Comparison of ENCODE assay signal across 19 cellular contexts in the genomic region with DNA sequence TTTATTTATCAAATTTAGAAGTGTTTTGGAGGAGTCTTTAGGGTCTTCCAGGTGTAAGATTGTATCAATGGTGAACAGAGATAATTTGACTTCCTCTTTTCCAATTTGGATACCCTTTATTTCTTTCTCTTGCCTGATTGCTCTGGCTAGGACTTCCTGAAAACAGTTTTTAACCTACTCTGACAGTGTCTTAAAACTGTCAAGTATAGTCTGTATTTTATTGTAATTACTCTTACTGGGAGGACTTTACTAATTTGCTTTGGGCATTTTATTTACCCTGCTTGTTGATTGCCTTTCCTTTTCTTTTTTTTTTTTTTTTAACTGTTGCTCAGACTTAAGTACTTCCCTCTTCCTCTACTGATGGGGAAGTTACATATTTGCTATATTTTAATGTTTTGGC.
"Had no signal": no experiment of that assay in that cellular context is flagged by ENCODE, and none has a peak within 500 bp of the region (broad histone marks: within the 10 kb centered on the region; RNA-seq: fewer than 3 reads in every experiment).

No MANE protein-coding gene starts in this region.

- H3K36me3 ChIP-seq: pancreas, sigmoid colon had no signal

- H3K9me3 ChIP-seq: ascending aorta, gastrocnemius medialis, pancreas, sigmoid colon, upper lobe of left lung had no signal

- H3K27me3 ChIP-seq: ascending aorta, dorsolateral prefrontal cortex, gastrocnemius medialis, heart left ventricle, neural progenitor cell, pancreas, sigmoid colon, spleen, upper lobe of left lung had no signal

- H3K4me1 ChIP-seq: ascending aorta, gastrocnemius medialis, heart left ventricle, neural progenitor cell, pancreas, upper lobe of left lung had no signal

- H3K27ac ChIP-seq: ascending aorta, dorsolateral prefrontal cortex, gastrocnemius medialis, heart left ventricle, neural progenitor cell, pancreas, sigmoid colon, spleen, upper lobe of left lung had no signal

- DNase-seq: activated CD4-positive, alpha-beta T cell treated with anti-CD3 and anti-CD28 coated beads, Interleukin-2, amount 50 U/mL, for 1 hour; activated naive CD4-positive, alpha-beta T cell treated with anti-CD3 and anti-CD28 coated beads, Interleukin-2, amount 10 ng/mL, durations not matched to agents 7 days and 5 days; dorsolateral prefrontal cortex; endodermal cell; erythroblast; gastrocnemius medialis; heart left ventricle; left cardiac atrium; midbrain; pancreas; sigmoid colon; spleen; stimulated activated naive CD8-positive, alpha-beta T cell treated with anti-CD3 and anti-CD28 coated beads, Interleukin-15, amount 100 ng/mL, for 72 hours; T-helper 2 cell; upper lobe of left lung had no signal

- FAIRE-seq: TTC549 had no signal

- H3K4me3 ChIP-seq: ascending aorta, dorsolateral prefrontal cortex, gastrocnemius medialis, heart left ventricle, neural progenitor cell, pancreas, sigmoid colon, spleen, upper lobe of left lung had no signal

- ATAC-seq: activated CD4-positive, CD25-positive, alpha-beta regulatory T cell treated with anti-CD3 and anti-CD28 coated beads, Interleukin-2, amount 50 U/mL, for 24 hours; gastrocnemius medialis; heart left ventricle; left cardiac atrium; pancreas; stimulated activated naive CD8-positive, alpha-beta T cell treated with anti-CD3 and anti-CD28 coated beads, Interleukin-15, amount 100 ng/mL, for 72 hours had no signal
